In genomic region chr13:62320129-62320724, GRCh38 we compare ENCODE assay signal across 8 cellular contexts.
DNase-seq lines count a peak whose midpoint lies in the region; ATAC-seq, FAIRE-seq and TF ChIP-seq lines count a peak whose summit lies in the region.

No MANE protein-coding gene starts in this region.

- POLR2A ChIA-PET in HepG2 (lab: Yijun Ruan, JAX) = no interaction called here

- intact Hi-C loops in HepG2 (cut with micrococcal nuclease; ENCODE audit: unreplicated experiment) = loop anchor here (1.0 to 5.0 kb wide), 2 partner anchors 38 to 1137 kb away; no protein-coding TSS in a partner anchor

- in situ Hi-C loops in HepG2 (cut with HindIII; ENCODE audit: extremely low pct_ligation_motif_present, low pct_unique_long_range_greater_than_20kb) = no loop called here

- no peak overlapping the region for H3K4me2 ChIP-seq in HepG2 (ENCODE audit: low read depth, low read length)

- H3K36me3 ChIP-seq in H7 (replicated peaks; ENCODE audit: control insufficient read depth, insufficient read depth, low read length) (no peaks in the 10 kb centered on the region), WERI-Rb-1 (no peaks in the 10 kb centered on the region), HepG2 (replicated peaks in 1 of 2; ENCODE audit: control insufficient read depth in 1 of 2, insufficient read depth in 2 of 2, low read length in 2 of 2) (no peaks in the 10 kb centered on the region)

- H3K79me2 ChIP-seq in HepG2 (ENCODE audit: insufficient read depth, low read length) = no peaks in the 10 kb centered on the region

- no TSS peak for BruUV-seq in HepG2 (replicated peaks; lab: Mats Ljungman, UMichigan)

- H3K9ac ChIP-seq in HepG2 (ENCODE audit: insufficient read depth, low read depth, low read length) = no peak overlapping the region

- CTCF ChIA-PET in HepG2 (lab: Yijun Ruan, JAX; ENCODE audit: low intra/inter-chr PET ratio, low total read pairs) = interaction anchor here (1.4 kb wide), 1 partner anchor 38 kb away, joined by 7 read pairs; no protein-coding TSS in a partner anchor

- DNase-seq in DMS114 treated with DMSO at 0.1 percent for 48 hours (lab: John Stamatoyannopoulos, UW; ENCODE audit: unreplicated experiment) = peak; percentile 34
- peak; percentile 7 for DNase-seq in H7
- DNase-seq in NCI-H1417 treated with DMSO at 0.1 percent for 48 hours (lab: John Stamatoyannopoulos, UW) = peak; percentile 34
- DNase-seq in WERI-Rb-1 = no peak
- peak; percentile 22 for DNase-seq in HepG2 (ENCODE audit: low spot score)
- DNase-seq in H54 (ENCODE audit: insufficient read length, low spot score) = no peak
- no peak for DNase-seq in T-helper 9 cell

- peak; percentile 46; the same call in 1 of the 3 replicates for ATAC-seq in HepG2
- ATAC-seq in GM21515 (IDR thresholded peaks at IDR 0.05; ENCODE audit: unreplicated experiment) = no peak

- H4K20me1 ChIP-seq in HepG2 (ENCODE audit: insufficient read depth, low read length) = no peaks in the 10 kb centered on the region

- H3K27ac ChIP-seq in WERI-Rb-1 (no peak overlapping the region), HepG2 (ENCODE audit: extremely low read length, insufficient read depth, low read length) (no peak overlapping the region)

- TF ChIP-seq EP300 in HepG2 (IDR thresholded peaks at IDR 0.05; ENCODE audit: low read depth in 2 of 2, low read length in 2 of 2) (no peak), HepG2 (CRISPR knock-in tag; IDR thresholded peaks at IDR 0.05; ENCODE audit: borderline replicate concordance) (no peak)

- TF ChIP-seq POLR2A in HepG2 (IDR thresholded peaks at IDR 0.05; ENCODE audit: insufficient read depth in 1 of 2, low read depth in 2 of 2, low read length in 2 of 2) = no peak
- no peak for TF ChIP-seq POLR2A in H54 (IDR thresholded peaks at IDR 0.05; ENCODE audit: low read depth, low read length)

- H3K4me3 ChIP-seq in H7 (ENCODE audit: insufficient read depth, low read depth, low read length) (no peak overlapping the region), WERI-Rb-1 (ENCODE audit: low read depth, low read length) (no peak overlapping the region), HepG2 (replicated peaks in 1 of 3; ENCODE audit: insufficient read depth in 1 of 3, low read depth in 2 of 3, low read length in 3 of 3) (no peak overlapping the region)

- no peak overlapping the region for H2AFZ ChIP-seq in HepG2 (ENCODE audit: low read length)

- FAIRE-seq in HepG2 (lab: Jason Lieb, UNC) (no peak), H54 (lab: Jason Lieb, UNC) (no peak)

- TF ChIP-seq CTCF in WERI-Rb-1 (IDR thresholded peaks at IDR 0.05; ENCODE audit: low read depth, low read length) (0 out of 2 replicates have a peak, but pooled peaks have one; percentile 6), HepG2 (CRISPR knock-in tag; IDR thresholded peaks at IDR 0.05) (peak; percentile 58)

- WGBS in HepG2 (ENCODE audit: low lambda C conversion rate) = 0% methylated on average over 1 of the region's 1 CpG

- H3K4me1 ChIP-seq in HepG2 (ENCODE audit: insufficient read depth, low read length) = no peaks in the 10 kb centered on the region

- H3K27me3 ChIP-seq in H7 (ENCODE audit: control insufficient read depth, insufficient read depth, low read length) (no peaks in the 10 kb centered on the region), WERI-Rb-1 (ENCODE audit: insufficient read depth, low read depth, severe bottlenecking) (no peaks in the 10 kb centered on the region), HepG2 (ENCODE audit: control insufficient read depth in 1 of 2, insufficient read depth in 2 of 2, low read length in 2 of 2) (no peaks in the 10 kb centered on the region)

- no peak for TF ChIP-seq RAD21 in HepG2 (CRISPR knock-in tag; IDR thresholded peaks at IDR 0.05)

- no peaks in the 10 kb centered on the region for H3K9me3 ChIP-seq in WERI-Rb-1 (ENCODE audit: severe bottlenecking)
- H3K9me3 ChIP-seq in HepG2 (ENCODE audit: low read length) = no peaks in the 10 kb centered on the region

TF ChIP-seq in HepG2, 621 proteins besides CTCF, POLR2A, EP300 and RAD21:
- no peak for TF ChIP-seq ZNF460 (CRISPR knock-in tag; IDR thresholded peaks at IDR 0.05; ENCODE audit: borderline replicate concordance)
- peak; percentile 64 for TF ChIP-seq STAG1 (CRISPR knock-in tag; IDR thresholded peaks at IDR 0.05)

Comparison
In these comparisons a context has a peak if more than half of its experiments do, and no peak if none do; other contexts are left out.
1. DNase-seq: peak in DMS114 treated with DMSO at 0.1 percent for 48 hours (single experiment), H7 (single experiment), NCI-H1417 treated with DMSO at 0.1 percent for 48 hours (single experiment) and HepG2 (single experiment); none in WERI-Rb-1 (single experiment), H54 (single experiment) and T-helper 9 cell (single experiment).